Comparison of ENCODE assay signal across 9 cellular contexts in genomic region chr4:180828455-180829018, GRCh38.
DNase-seq lines count a peak whose midpoint lies in the region; ATAC-seq and TF ChIP-seq lines count a peak whose summit lies in the region.
"Had no signal": no experiment of that assay in that cellular context is flagged by ENCODE, and none has a peak within 500 bp of the region (broad histone marks: within the 10 kb centered on the region; RNA-seq: fewer than 3 reads in every experiment).

No MANE protein-coding gene starts in this region.

- H2AFZ ChIP-seq in osteoblast (ENCODE audit: low read length), result no peak overlapping the region

- no peaks in the 10 kb centered on the region for H4K20me1 ChIP-seq in osteoblast (ENCODE audit: insufficient read depth, low read length)

- H3K4me2 ChIP-seq in osteoblast (ENCODE audit: insufficient read depth, low read length), result no peak overlapping the region

- intact Hi-C loops in spleen (cut with DNase I; ENCODE audit: low total_unique reads), result no loop called here

- WGBS in spleen, 5 donors, result 4 to 12% (median 10%) methylated on average over 2 of the region's 2 CpGs

- H3K27ac ChIP-seq in osteoblast (ENCODE audit: low read depth, low read length) (no peak overlapping the region), spleen (no peak overlapping the region)

- no peak overlapping the region for H3K4me3 ChIP-seq in osteoblast (ENCODE audit: insufficient read depth, low read length)
- no peak overlapping the region for H3K4me3 ChIP-seq in spleen
- H3K4me3 ChIP-seq: mucosa of descending colon had no signal

- no peaks in the 10 kb centered on the region for H3K79me2 ChIP-seq in osteoblast (ENCODE audit: insufficient read depth, low read length)

- ATAC-seq in GM18511 (IDR thresholded peaks at IDR 0.05; ENCODE audit: unreplicated experiment), result no peak
- ATAC-seq: mucosa of descending colon had no signal

- H3K4me1 ChIP-seq in osteoblast (ENCODE audit: insufficient read depth, low read length), result peaks cover 5% of the 10 kb centered on the region
- peaks cover 0 to 8% (median 0%) of the 10 kb centered on the region in 6 donors for H3K4me1 ChIP-seq in spleen

- no peak for TF ChIP-seq POLR2A in spleen (IDR thresholded peaks at IDR 0.05)

- DNase-seq in DMS153 treated with DMSO at 0.1 percent for 48 hours (lab: John Stamatoyannopoulos, UW; ENCODE audit: unreplicated experiment) (peak; percentile 57), LHCN-M2 (ENCODE audit: low read depth) (peak; percentile 77), OCI-M1 (lab: John Stamatoyannopoulos, UW) (peak; percentile 89), epidermal melanocyte (ENCODE audit: insufficient read length, low spot score) (peak; percentile 58), osteoblast (ENCODE audit: insufficient read length, low spot score, missing footprints) (no peak), GOT3 (lab: John Stamatoyannopoulos, UW) (no peak), spleen (no peak)

- no peaks in the 10 kb centered on the region for H3K27me3 ChIP-seq in osteoblast (ENCODE audit: insufficient read depth, low read length)
- H3K27me3 ChIP-seq in spleen (replicated peaks in 1 of 7), result no peaks in the 10 kb centered on the region

- peak; percentile 68 for TF ChIP-seq CTCF in osteoblast (IDR thresholded peaks at IDR 0.05; ENCODE audit: extremely low read depth, low read depth, low read length)
- peak in 5 of 11 experiments; percentile 19 to 38 (median 34) for TF ChIP-seq CTCF in spleen (IDR thresholded peaks at IDR 0.05 in 8 of 11, conservative IDR thresholded peaks at IDR 0.05 in 3 of 11)

- no peaks in the 10 kb centered on the region for H3K9me3 ChIP-seq in osteoblast (ENCODE audit: low read depth, low read length)
- no peaks in the 10 kb centered on the region for H3K9me3 ChIP-seq in spleen
- H3K9me3 ChIP-seq: mucosa of descending colon had no signal

- no peaks in the 10 kb centered on the region for H3K36me3 ChIP-seq in osteoblast (ENCODE audit: insufficient read depth, low read length)
- no peaks in the 10 kb centered on the region for H3K36me3 ChIP-seq in spleen

Comparison
In these comparisons a context has a peak if more than half of its experiments do, and no peak if none do; other contexts are left out.
1. DNase-seq: peak in DMS153 treated with DMSO at 0.1 percent for 48 hours (single experiment), LHCN-M2 (single experiment), OCI-M1 (single experiment) and epidermal melanocyte (single experiment); none in osteoblast (single experiment), GOT3 (single experiment) and spleen (single experiment).